9 cellular contexts compared by ENCODE assay signal in genomic region chr3:7144696-7145308, GRCh38.
A peak's percentile ranks its signal among the peaks of the same experiment; 100 is the strongest.
DNase-seq lines count a peak whose midpoint lies in the region; ATAC-seq, FAIRE-seq and TF ChIP-seq lines count a peak whose summit lies in the region.
"Had no signal": no experiment of that assay in that cellular context is flagged by ENCODE, and none has a peak within 500 bp of the region (broad histone marks: within the 10 kb centered on the region; RNA-seq: fewer than 3 reads in every experiment).

No MANE protein-coding gene starts in this region.

- H3K4me1 ChIP-seq in small intestine (ENCODE audit: control insufficient read depth in 2 of 2, insufficient read depth in 1 of 2, low read depth in 1 of 2, low read length in 1 of 2) (no peaks in the 10 kb centered on the region), aorta (ENCODE audit: control insufficient read depth in 1 of 2, insufficient read depth in 2 of 2, low read length in 2 of 2) (no peaks in the 10 kb centered on the region)

- ATAC-seq in HG03442 (IDR thresholded peaks at IDR 0.05; ENCODE audit: unreplicated experiment) (peak; percentile 79), HG03521 (IDR thresholded peaks at IDR 0.05; ENCODE audit: unreplicated experiment) (no peak), aorta (ENCODE audit: low FRiP score) (no peak)

- no peak overlapping the region for H3K27ac Mint-ChIP-seq in brain
- H3K27ac Mint-ChIP-seq: T-helper 1 cell treated with Interleukin-12 subunit alpha and Interleukin-12 subunit beta and Interleukin-4 antibody, amounts not matched to agents 30 μg/mL and 1 μg/mL, for 36 hours had no signal

- intact Hi-C loops in aorta (cut with DNase I), result no loop called here

- no peaks in the 10 kb centered on the region for H3K36me3 ChIP-seq in small intestine (ENCODE audit: control insufficient read depth in 2 of 2, insufficient read depth in 2 of 2, low read length in 2 of 2)
- H3K36me3 ChIP-seq in aorta (ENCODE audit: control insufficient read depth in 1 of 2, insufficient read depth in 2 of 2, low read length in 1 of 2), result no peaks in the 10 kb centered on the region

- H3K4me3 Mint-ChIP-seq in brain, result no peak overlapping the region
- H3K4me3 Mint-ChIP-seq: T-helper 1 cell treated with Interleukin-12 subunit alpha and Interleukin-12 subunit beta and Interleukin-4 antibody, amounts not matched to agents 30 μg/mL and 1 μg/mL, for 36 hours had no signal

- no peaks in the 10 kb centered on the region for H3K9me3 Mint-ChIP-seq in brain
- H3K9me3 Mint-ChIP-seq: T-helper 1 cell treated with Interleukin-12 subunit alpha and Interleukin-12 subunit beta and Interleukin-4 antibody, amounts not matched to agents 30 μg/mL and 1 μg/mL, for 36 hours had no signal

- no peak overlapping the region for H3K4me3 ChIP-seq in small intestine (ENCODE audit: low read depth in 1 of 2, low read length in 2 of 2)
- no peak overlapping the region for H3K4me3 ChIP-seq in aorta (ENCODE audit: low read length in 2 of 2)

- no peaks in the 10 kb centered on the region for H3K36me3 Mint-ChIP-seq in brain

- TF ChIP-seq CTCF in brain (conservative IDR thresholded peaks at IDR 0.05), result peak; percentile 35 to 62

- 68 to 69% (median 68%) methylated on average over 8 of the region's 8 CpGs for WGBS in small intestine, 3 donors
- WGBS in aorta, 2 donors, result 79% methylated on average over 8 of the region's 8 CpGs

- H3K4me1 Mint-ChIP-seq in brain, result no peaks in the 10 kb centered on the region

- no peaks in the 10 kb centered on the region for H3K27me3 ChIP-seq in small intestine (ENCODE audit: control insufficient read depth in 2 of 2, insufficient read depth in 2 of 2, low read length in 2 of 2)
- H3K27me3 ChIP-seq in aorta (ENCODE audit: control insufficient read depth in 1 of 2, insufficient read depth in 2 of 2, low read length in 1 of 2), result no peaks in the 10 kb centered on the region

- H3K9me3 ChIP-seq in small intestine (ENCODE audit: control insufficient read depth, low read depth) (no peaks in the 10 kb centered on the region), aorta (ENCODE audit: control insufficient read depth, low read length) (no peaks in the 10 kb centered on the region)

- H3K27ac ChIP-seq in small intestine (ENCODE audit: low read depth in 1 of 2, low read length in 1 of 2) (no peak overlapping the region), aorta (ENCODE audit: low read depth in 1 of 2, low read length in 2 of 2) (no peak overlapping the region)

- DNase-seq in SIG-M5 treated with dmso at 0.1 percent for 504 hours (lab: John Stamatoyannopoulos, UW; ENCODE audit: unreplicated experiment), result peak; percentile 3
- DNase-seq in SIG-M5 (lab: John Stamatoyannopoulos, UW), result no peak
- DNase-seq in small intestine, result peak; percentile 2
- no peak for DNase-seq in activated CD8-positive, alpha-beta memory T cell treated with anti-CD3 and anti-CD28 coated beads, Interleukin-2, amount 50 U/mL, for 48 hours
- DNase-seq in aorta, result no peak

- no peak for FAIRE-seq in small intestine (lab: Jason Lieb, UNC)

- no peaks in the 10 kb centered on the region for H3K27me3 Mint-ChIP-seq in brain

Comparison
In these comparisons a context has a peak if more than half of its experiments do, and no peak if none do; other contexts are left out.
1. DNase-seq: peak in SIG-M5 treated with dmso at 0.1 percent for 504 hours (single experiment) and small intestine (single experiment); none in SIG-M5 (single experiment), activated CD8-positive, alpha-beta memory T cell treated with anti-CD3 and anti-CD28 coated beads, Interleukin-2, amount 50 U/mL, for 48 hours (single experiment) and aorta (0 of 2).